25 cellular contexts compared by ENCODE assay signal in genomic region chr3:51958603-51959521, GRCh38. TPM values are rescaled to one million over a fixed set of nuclear protein-coding genes. Genes with fewer than 3 reads are reported as not detected.
"Had no signal": no experiment of that assay in that cellular context is flagged by ENCODE, and none has a peak within 500 bp of the region (broad histone marks: within the 10 kb centered on the region; RNA-seq: fewer than 3 reads in every experiment).

No MANE protein-coding gene starts in this region.

- H3K36me3 ChIP-seq: pancreas, right lobe of liver, thyroid gland had no signal

- DNase-seq: effector CD4-positive, alpha-beta T cell; endodermal cell; immature natural killer cell; left ventricle myocardium inferior; mammary epithelial cell; nucleus accumbens; right lobe of liver; stimulated activated CD4-positive, alpha-beta T cell treated with anti-CD3 and anti-CD28 coated beads, Interleukin-4, amount 100 ng/mL, for 1 hour; stimulated activated CD8-positive, alpha-beta memory T cell treated with anti-CD3 and anti-CD28 coated beads, Interleukin-4, amount 100 ng/mL, for 48 hours; stimulated activated naive CD8-positive, alpha-beta T cell treated with anti-CD3 and anti-CD28 coated beads, Interleukin-15, Interleukin-2, amounts not matched to agents 100 U/mL and 50 U/mL, for 24 hours; thyroid gland; upper lobe of left lung had no signal

- H3K27ac Mint-ChIP-seq: endodermal cell; immature natural killer cell; progenitor cell of endocrine pancreas; stimulated activated effector memory CD8-positive, alpha-beta T cell treated with anti-CD3 and anti-CD28 coated beads, Interleukin-12 subunit alpha, Interleukin-12 subunit beta, amount 100 ng/mL, for 72 hours had no signal

- H3K27me3 ChIP-seq: pancreas, right lobe of liver, thyroid gland, vagina had no signal

- H3K27ac ChIP-seq: coronary artery, left ventricle myocardium inferior, pancreas, right lobe of liver, suprapubic skin, thyroid gland, upper lobe of left lung, vagina had no signal

- H3K4me3 Mint-ChIP-seq: endodermal cell; stimulated activated effector memory CD8-positive, alpha-beta T cell treated with anti-CD3 and anti-CD28 coated beads, Interleukin-12 subunit alpha, Interleukin-12 subunit beta, amount 100 ng/mL, for 72 hours had no signal

- ATAC-seq: esophagus mucosa; naive thymus-derived CD8-positive, alpha-beta T cell; pancreas; stimulated activated effector memory CD8-positive, alpha-beta T cell treated with anti-CD3 and anti-CD28 coated beads, Interleukin-12 subunit alpha, Interleukin-12 subunit beta, amount 100 ng/mL, for 72 hours; stimulated activated naive CD8-positive, alpha-beta T cell treated with anti-CD3 and anti-CD28 coated beads, Interleukin-15, Interleukin-2, amounts not matched to agents 100 U/mL and 50 U/mL, for 24 hours had no signal

- H3K4me3 ChIP-seq: coronary artery, left ventricle myocardium inferior, pancreas, right lobe of liver, suprapubic skin, thyroid gland, upper lobe of left lung, vagina had no signal

- H3K9me3 Mint-ChIP-seq: endodermal cell; immature natural killer cell; naive thymus-derived CD8-positive, alpha-beta T cell; stimulated activated effector memory CD8-positive, alpha-beta T cell treated with anti-CD3 and anti-CD28 coated beads, Interleukin-12 subunit alpha, Interleukin-12 subunit beta, amount 100 ng/mL, for 72 hours had no signal

- H3K9me3 ChIP-seq: left ventricle myocardium inferior, pancreas, right lobe of liver, suprapubic skin, thyroid gland, upper lobe of left lung, vagina had no signal

RNA-seq across cellular contexts. Expression of gene GPR62, which starts 3.7 kb away (rescaled TPM):
- total RNA-seq: dermis microvascular lymphatic vessel endothelial cell; esophagus mucosa; mesenteric fat pad; naive thymus-derived CD8-positive, alpha-beta T cell; suprapubic skin; upper lobe of left lung; vagina had no signal
- polyA plus RNA-seq: fibroblast of lung; immature natural killer cell; keratinocyte; mammary epithelial cell; naive thymus-derived CD8-positive, alpha-beta T cell; neural cell had no signal
